In the genomic region with DNA sequence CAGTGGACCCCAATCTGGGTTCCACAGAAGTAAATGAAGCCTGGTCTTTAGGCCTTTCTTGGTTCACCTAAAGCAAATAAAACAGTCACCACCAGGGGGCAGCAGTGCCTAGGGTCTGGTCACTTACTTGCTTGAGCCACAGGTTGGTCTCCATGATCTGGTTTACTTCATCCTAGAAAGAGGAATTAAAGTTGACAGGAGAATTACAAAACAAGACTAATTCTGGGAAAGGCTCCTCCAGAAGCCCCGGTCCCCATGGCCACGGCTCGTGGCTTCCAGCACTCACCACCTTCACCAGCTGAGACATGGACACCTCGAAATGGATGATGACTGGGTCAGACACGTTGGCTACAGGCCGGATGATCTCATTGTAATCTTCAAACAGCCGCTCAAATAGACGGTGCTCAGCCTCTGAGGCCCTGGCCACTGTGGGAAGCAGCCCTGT, we compare ENCODE assay signal across 2 cellular contexts.
TF ChIP-seq lines count a peak whose summit lies in the region.

No MANE protein-coding gene starts in this region.

TF ChIP-seq in A549, 52 proteins besides CTCF, POLR2A, EP300 and RAD21:
- TF ChIP-seq USF2 (IDR thresholded peaks at IDR 0.05), result no peak
- peak; percentile 95 for TF ChIP-seq SMC3 (IDR thresholded peaks at IDR 0.05)
TF ChIP-seq in A549: peak in this region for 1.

TF ChIP-seq in WTC11, 78 proteins besides CTCF, POLR2A, EP300 and RAD21:
- TF ChIP-seq CREB1 (CRISPR knock-in tag; IDR thresholded peaks at IDR 0.05), result no peak
- no peak for TF ChIP-seq OVOL2 (CRISPR knock-in tag; IDR thresholded peaks at IDR 0.05; ENCODE audit: borderline replicate concordance)
- TF ChIP-seq, protein P1, sequence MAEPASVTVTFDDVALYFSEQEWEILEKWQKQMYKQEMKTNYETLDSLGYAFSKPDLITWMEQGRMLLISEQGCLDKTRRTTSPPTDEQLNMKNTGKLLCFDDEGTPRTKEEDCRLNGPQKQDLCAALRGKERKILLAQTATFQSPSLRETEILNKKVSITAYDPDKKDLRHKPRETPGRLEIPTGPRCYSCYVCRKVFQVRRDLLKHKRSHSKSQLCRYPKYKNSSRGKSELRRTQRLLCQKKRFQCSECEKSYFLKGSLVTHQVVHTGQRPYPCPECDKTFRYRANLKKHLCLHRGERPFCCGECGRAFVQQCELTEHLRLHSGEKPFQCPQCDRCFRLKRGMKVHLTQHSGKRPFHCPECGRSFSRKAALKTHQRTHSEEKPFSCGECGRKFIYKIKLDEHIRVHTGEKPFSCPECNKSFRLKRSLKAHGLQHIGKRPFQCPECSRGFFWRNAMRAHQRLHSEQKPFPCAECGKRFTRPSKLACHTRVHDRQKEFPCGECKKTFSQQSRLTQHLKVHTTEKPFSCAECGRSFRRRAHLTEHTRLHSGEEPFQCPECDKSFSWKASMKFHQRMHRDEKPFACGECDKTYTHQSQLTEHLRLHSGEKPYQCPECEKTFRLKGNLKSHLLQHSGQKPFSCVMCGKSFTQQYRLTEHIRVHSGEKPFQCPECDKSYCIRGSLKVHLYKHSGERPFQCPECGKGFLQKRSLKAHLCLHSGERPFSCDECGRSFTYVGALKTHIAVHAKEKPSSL (CRISPR knock-in tag; conservative IDR thresholded peaks at IDR 0.05), result no peak
- TF ChIP-seq, protein P2, sequence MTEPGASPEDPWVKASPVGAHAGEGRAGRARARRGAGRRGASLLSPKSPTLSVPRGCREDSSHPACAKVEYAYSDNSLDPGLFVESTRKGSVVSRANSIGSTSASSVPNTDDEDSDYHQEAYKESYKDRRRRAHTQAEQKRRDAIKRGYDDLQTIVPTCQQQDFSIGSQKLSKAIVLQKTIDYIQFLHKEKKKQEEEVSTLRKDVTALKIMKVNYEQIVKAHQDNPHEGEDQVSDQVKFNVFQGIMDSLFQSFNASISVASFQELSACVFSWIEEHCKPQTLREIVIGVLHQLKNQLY (CRISPR knock-in tag; IDR thresholded peaks at IDR 0.05), result no peak
- no peak for TF ChIP-seq ZNF416 (CRISPR knock-in tag; IDR thresholded peaks at IDR 0.05)
- TF ChIP-seq ZNF396 (CRISPR knock-in tag; IDR thresholded peaks at IDR 0.05; ENCODE audit: borderline replicate concordance), result no peak
- no peak for TF ChIP-seq ZNF121 (CRISPR knock-in tag; IDR thresholded peaks at IDR 0.05)
- TF ChIP-seq NR1H2 (CRISPR knock-in tag; IDR thresholded peaks at IDR 0.05), result no peak
- TF ChIP-seq, protein P3, sequence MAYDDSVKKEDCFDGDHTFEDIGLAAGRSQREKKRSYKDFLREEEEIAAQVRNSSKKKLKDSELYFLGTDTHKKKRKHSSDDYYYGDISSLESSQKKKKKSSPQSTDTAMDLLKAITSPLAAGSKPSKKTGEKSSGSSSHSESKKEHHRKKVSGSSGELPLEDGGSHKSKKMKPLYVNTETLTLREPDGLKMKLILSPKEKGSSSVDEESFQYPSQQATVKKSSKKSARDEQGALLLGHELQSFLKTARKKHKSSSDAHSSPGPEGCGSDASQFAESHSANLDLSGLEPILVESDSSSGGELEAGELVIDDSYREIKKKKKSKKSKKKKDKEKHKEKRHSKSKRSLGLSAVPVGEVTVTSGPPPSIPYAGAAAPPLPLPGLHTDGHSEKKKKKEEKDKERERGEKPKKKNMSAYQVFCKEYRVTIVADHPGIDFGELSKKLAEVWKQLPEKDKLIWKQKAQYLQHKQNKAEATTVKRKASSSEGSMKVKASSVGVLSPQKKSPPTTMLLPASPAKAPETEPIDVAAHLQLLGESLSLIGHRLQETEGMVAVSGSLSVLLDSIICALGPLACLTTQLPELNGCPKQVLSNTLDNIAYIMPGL (CRISPR knock-in tag; IDR thresholded peaks at IDR 0.05), result no peak
- TF ChIP-seq SP1 (CRISPR knock-in tag; conservative IDR thresholded peaks at IDR 0.05), result no peak
- TF ChIP-seq ELF4 (CRISPR knock-in tag; IDR thresholded peaks at IDR 0.05; ENCODE audit: low read depth), result no peak
- no peak for TF ChIP-seq ZNF317 (CRISPR knock-in tag; IDR thresholded peaks at IDR 0.05; ENCODE audit: borderline replicate concordance, low read depth)
- TF ChIP-seq, protein P4, sequence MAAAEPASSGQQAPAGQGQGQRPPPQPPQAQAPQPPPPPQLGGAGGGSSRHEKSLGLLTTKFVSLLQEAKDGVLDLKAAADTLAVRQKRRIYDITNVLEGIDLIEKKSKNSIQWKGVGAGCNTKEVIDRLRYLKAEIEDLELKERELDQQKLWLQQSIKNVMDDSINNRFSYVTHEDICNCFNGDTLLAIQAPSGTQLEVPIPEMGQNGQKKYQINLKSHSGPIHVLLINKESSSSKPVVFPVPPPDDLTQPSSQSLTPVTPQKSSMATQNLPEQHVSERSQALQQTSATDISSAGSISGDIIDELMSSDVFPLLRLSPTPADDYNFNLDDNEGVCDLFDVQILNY (CRISPR knock-in tag; IDR thresholded peaks at IDR 0.05), result no peak
TF ChIP-seq in WTC11: peak in this region for 0.
